In the genomic region with DNA sequence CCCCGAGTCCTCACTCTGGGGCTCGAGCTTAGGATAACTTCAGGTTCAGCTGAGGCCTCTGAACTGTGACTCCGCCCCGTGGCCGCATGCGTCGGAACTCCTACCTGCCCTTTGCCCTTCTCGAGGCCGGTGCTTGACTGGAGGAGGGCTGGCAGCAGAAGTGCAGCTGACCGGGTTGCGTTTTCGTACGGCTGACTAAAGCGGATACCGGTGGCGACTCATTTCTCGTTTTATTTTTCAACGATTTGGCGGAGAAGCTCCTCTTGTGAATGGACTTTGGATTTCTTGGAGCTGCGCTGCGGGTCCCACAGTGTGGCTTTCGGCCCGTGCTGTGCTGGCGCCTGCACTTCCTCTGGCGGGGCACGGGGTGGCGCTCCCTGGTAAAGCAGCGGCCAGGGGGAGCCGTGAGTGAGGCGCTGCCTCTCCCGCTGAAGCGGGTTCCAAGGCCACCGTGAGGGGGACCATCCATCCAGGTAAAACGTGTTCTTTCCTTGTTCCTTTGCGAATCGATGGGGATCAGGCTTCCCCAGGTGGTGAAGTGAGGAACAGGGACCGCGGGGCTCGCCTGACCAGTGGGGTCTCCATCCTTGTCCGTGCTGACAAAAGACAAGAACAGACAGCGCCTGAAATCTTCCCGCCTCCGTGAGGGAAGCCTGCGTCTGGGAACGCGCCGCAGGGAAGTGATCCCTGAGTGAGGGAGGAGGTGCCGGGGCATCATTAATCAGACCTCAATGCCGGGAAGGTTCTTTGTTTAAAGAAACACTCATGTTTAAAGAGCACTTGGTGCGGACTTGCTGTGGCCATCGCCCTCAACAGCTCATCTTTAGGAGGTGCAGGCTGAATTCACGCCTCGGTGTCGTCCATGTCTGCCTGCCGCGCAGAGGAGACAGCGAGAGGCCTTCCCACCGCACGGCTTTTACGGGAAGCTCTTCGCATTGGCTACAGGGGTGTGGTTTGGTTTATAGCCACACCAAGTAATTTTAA, we compare ENCODE assay signal across 1 cellular context.
A peak's percentile ranks its signal among the peaks of the same experiment; 100 is the strongest.
TF ChIP-seq lines count a peak whose summit lies in the region.

No MANE protein-coding gene starts in this region.

TF ChIP-seq in K562, 482 proteins besides CTCF, POLR2A, EP300 and RAD21 (continued from another document and continues in another):
- TF ChIP-seq ZNF239 (CRISPR knock-in tag; IDR thresholded peaks at IDR 0.05), result no peak
- TF ChIP-seq, protein P1, sequence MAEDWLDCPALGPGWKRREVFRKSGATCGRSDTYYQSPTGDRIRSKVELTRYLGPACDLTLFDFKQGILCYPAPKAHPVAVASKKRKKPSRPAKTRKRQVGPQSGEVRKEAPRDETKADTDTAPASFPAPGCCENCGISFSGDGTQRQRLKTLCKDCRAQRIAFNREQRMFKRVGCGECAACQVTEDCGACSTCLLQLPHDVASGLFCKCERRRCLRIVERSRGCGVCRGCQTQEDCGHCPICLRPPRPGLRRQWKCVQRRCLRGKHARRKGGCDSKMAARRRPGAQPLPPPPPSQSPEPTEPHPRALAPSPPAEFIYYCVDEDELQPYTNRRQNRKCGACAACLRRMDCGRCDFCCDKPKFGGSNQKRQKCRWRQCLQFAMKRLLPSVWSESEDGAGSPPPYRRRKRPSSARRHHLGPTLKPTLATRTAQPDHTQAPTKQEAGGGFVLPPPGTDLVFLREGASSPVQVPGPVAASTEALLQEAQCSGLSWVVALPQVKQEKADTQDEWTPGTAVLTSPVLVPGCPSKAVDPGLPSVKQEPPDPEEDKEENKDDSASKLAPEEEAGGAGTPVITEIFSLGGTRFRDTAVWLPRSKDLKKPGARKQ (CRISPR knock-in tag; IDR thresholded peaks at IDR 0.05), result no peak
- no peak for TF ChIP-seq ATF1 (CRISPR knock-in tag; IDR thresholded peaks at IDR 0.05)
- peak; percentile 58 for TF ChIP-seq ATF1 (tag; IDR thresholded peaks at IDR 0.05)
- TF ChIP-seq, protein P2, sequence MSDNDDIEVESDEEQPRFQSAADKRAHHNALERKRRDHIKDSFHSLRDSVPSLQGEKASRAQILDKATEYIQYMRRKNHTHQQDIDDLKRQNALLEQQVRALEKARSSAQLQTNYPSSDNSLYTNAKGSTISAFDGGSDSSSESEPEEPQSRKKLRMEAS (CRISPR knock-in tag; IDR thresholded peaks at IDR 0.05), result peak; percentile 93
- no peak for TF ChIP-seq TRIM24 (IDR thresholded peaks at IDR 0.05)
- TF ChIP-seq ZBTB9 (CRISPR knock-in tag; IDR thresholded peaks at IDR 0.05), result no peak
- TF ChIP-seq MAZ (CRISPR knock-in tag; conservative IDR thresholded peaks at IDR 0.05 in 1 of 2, IDR thresholded peaks at IDR 0.05 in 1 of 2), result peak; percentile 22 to 77
- TF ChIP-seq THAP12 (CRISPR knock-in tag; IDR thresholded peaks at IDR 0.05), result 0 out of 2 replicates have a peak, but pooled peaks have one; percentile 32
- no peak for TF ChIP-seq POLR2G (IDR thresholded peaks at IDR 0.05; ENCODE audit: low read depth, low read length)
- TF ChIP-seq, protein P3, sequence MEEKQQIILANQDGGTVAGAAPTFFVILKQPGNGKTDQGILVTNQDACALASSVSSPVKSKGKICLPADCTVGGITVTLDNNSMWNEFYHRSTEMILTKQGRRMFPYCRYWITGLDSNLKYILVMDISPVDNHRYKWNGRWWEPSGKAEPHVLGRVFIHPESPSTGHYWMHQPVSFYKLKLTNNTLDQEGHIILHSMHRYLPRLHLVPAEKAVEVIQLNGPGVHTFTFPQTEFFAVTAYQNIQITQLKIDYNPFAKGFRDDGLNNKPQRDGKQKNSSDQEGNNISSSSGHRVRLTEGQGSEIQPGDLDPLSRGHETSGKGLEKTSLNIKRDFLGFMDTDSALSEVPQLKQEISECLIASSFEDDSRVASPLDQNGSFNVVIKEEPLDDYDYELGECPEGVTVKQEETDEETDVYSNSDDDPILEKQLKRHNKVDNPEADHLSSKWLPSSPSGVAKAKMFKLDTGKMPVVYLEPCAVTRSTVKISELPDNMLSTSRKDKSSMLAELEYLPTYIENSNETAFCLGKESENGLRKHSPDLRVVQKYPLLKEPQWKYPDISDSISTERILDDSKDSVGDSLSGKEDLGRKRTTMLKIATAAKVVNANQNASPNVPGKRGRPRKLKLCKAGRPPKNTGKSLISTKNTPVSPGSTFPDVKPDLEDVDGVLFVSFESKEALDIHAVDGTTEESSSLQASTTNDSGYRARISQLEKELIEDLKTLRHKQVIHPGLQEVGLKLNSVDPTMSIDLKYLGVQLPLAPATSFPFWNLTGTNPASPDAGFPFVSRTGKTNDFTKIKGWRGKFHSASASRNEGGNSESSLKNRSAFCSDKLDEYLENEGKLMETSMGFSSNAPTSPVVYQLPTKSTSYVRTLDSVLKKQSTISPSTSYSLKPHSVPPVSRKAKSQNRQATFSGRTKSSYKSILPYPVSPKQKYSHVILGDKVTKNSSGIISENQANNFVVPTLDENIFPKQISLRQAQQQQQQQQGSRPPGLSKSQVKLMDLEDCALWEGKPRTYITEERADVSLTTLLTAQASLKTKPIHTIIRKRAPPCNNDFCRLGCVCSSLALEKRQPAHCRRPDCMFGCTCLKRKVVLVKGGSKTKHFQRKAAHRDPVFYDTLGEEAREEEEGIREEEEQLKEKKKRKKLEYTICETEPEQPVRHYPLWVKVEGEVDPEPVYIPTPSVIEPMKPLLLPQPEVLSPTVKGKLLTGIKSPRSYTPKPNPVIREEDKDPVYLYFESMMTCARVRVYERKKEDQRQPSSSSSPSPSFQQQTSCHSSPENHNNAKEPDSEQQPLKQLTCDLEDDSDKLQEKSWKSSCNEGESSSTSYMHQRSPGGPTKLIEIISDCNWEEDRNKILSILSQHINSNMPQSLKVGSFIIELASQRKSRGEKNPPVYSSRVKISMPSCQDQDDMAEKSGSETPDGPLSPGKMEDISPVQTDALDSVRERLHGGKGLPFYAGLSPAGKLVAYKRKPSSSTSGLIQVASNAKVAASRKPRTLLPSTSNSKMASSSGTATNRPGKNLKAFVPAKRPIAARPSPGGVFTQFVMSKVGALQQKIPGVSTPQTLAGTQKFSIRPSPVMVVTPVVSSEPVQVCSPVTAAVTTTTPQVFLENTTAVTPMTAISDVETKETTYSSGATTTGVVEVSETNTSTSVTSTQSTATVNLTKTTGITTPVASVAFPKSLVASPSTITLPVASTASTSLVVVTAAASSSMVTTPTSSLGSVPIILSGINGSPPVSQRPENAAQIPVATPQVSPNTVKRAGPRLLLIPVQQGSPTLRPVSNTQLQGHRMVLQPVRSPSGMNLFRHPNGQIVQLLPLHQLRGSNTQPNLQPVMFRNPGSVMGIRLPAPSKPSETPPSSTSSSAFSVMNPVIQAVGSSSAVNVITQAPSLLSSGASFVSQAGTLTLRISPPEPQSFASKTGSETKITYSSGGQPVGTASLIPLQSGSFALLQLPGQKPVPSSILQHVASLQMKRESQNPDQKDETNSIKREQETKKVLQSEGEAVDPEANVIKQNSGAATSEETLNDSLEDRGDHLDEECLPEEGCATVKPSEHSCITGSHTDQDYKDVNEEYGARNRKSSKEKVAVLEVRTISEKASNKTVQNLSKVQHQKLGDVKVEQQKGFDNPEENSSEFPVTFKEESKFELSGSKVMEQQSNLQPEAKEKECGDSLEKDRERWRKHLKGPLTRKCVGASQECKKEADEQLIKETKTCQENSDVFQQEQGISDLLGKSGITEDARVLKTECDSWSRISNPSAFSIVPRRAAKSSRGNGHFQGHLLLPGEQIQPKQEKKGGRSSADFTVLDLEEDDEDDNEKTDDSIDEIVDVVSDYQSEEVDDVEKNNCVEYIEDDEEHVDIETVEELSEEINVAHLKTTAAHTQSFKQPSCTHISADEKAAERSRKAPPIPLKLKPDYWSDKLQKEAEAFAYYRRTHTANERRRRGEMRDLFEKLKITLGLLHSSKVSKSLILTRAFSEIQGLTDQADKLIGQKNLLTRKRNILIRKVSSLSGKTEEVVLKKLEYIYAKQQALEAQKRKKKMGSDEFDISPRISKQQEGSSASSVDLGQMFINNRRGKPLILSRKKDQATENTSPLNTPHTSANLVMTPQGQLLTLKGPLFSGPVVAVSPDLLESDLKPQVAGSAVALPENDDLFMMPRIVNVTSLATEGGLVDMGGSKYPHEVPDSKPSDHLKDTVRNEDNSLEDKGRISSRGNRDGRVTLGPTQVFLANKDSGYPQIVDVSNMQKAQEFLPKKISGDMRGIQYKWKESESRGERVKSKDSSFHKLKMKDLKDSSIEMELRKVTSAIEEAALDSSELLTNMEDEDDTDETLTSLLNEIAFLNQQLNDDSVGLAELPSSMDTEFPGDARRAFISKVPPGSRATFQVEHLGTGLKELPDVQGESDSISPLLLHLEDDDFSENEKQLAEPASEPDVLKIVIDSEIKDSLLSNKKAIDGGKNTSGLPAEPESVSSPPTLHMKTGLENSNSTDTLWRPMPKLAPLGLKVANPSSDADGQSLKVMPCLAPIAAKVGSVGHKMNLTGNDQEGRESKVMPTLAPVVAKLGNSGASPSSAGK (IDR thresholded peaks at IDR 0.05), result peak; percentile 46
- no peak for TF ChIP-seq HDAC2 (IDR thresholded peaks at IDR 0.05)
- no peak for TF ChIP-seq ZFP30 (CRISPR knock-in tag; IDR thresholded peaks at IDR 0.05; ENCODE audit: borderline replicate concordance)
- TF ChIP-seq RERE (CRISPR knock-in tag; IDR thresholded peaks at IDR 0.05; ENCODE audit: borderline replicate concordance), result 0 out of 2 replicates have a peak, but pooled peaks have one; percentile 83
- TF ChIP-seq KHSRP (IDR thresholded peaks at IDR 0.05), result no peak
- no peak for TF ChIP-seq SMARCA4 (IDR thresholded peaks at IDR 0.05)
- peak; percentile 94 for TF ChIP-seq SMC3 (conservative IDR thresholded peaks at IDR 0.05; ENCODE audit: insufficient read depth, low read depth, low read length)
- no peak for TF ChIP-seq ASH1L (IDR thresholded peaks at IDR 0.05; ENCODE audit: borderline replicate concordance, low read depth, partially characterized antibody)
